ENCODE assay signal across 10 cellular contexts in the genomic region with DNA sequence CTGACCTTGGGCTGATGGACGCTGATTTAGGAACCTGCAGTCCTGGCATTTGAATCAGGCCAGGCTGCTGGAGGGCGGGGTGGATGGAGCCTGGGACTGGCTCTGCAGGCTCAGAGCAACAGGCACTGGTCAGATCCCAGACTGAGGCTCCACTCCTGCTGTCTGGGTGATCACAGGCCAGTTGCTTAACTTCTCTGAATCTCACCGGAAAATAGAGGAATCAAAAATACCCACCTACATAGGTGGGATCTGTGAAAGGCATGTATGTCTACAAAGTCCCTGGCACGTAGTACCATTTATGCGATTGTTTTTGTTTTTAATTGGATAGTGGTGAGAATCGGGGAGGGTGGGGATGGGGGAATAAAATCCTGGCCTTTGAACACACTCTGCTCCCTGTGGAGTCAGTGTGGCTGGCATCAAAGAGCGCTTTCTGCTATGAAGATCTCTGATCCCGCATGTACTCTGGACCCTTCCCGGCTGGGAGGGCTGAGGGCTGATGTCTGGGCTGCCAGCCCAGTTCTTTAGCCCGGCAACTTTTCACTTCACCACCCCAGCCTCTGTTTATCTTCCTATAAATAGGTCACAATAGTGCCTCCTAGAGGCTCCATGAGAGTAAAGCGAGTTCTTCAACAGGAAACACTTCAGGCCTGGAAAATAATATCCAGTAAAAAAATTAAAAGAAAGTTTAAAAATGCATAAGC.
A peak's percentile ranks its signal among the peaks of the same experiment; 100 is the strongest.
DNase-seq lines count a peak whose midpoint lies in the region; ATAC-seq and TF ChIP-seq lines count a peak whose summit lies in the region.
"Had no signal": no experiment of that assay in that cellular context is flagged by ENCODE, and none has a peak within 500 bp of the region (broad histone marks: within the 10 kb centered on the region; RNA-seq: fewer than 3 reads in every experiment).

No MANE protein-coding gene starts in this region.

- peak overlapping the region; percentile 18 for H4K91ac ChIP-seq in mesenchymal stem cell (ENCODE audit: low read length)

- no peak for ATAC-seq in GM19395 (IDR thresholded peaks at IDR 0.05; ENCODE audit: unreplicated experiment)

- no peak overlapping the region for H2BK5ac ChIP-seq in mesenchymal stem cell (ENCODE audit: low read depth, low read length, poor library complexity, severe bottlenecking)

- H4K8ac ChIP-seq in mesenchymal stem cell (ENCODE audit: low read length), result no peak overlapping the region

- H3K9ac ChIP-seq in mesenchymal stem cell (ENCODE audit: low read length), result no peak overlapping the region

- DNase-seq in AG20443 (ENCODE audit: low spot score) (peak; percentile 51), NB4 (ENCODE audit: low read depth) (peak; percentile 3), choroid plexus epithelial cell (ENCODE audit: low read depth) (peak; percentile 43), mesenchymal stem cell (no peak), HuH-7.5 (ENCODE audit: low spot score) (no peak), A172 (ENCODE audit: low spot score) (no peak)
- no peak for DNase-seq in stimulated activated CD4-positive, alpha-beta T cell treated with anti-CD3 and anti-CD28 coated beads, Interleukin-4, amount 100 ng/mL, for 1 hour
- DNase-seq: GDM1; stimulated activated CD8-positive, alpha-beta memory T cell treated with anti-CD3 and anti-CD28 coated beads, Interleukin-4, amount 100 ng/mL, for 48 hours had no signal

- no peak overlapping the region for H3K18ac ChIP-seq in mesenchymal stem cell (ENCODE audit: low read depth in 1 of 2, low read length in 2 of 2)

- H3K9me3 ChIP-seq in mesenchymal stem cell (ENCODE audit: control insufficient read depth, low read length), result no peaks in the 10 kb centered on the region

- WGBS in mesenchymal stem cell, result 66% methylated on average over 9 of the region's 11 CpGs

- H3K4ac ChIP-seq in mesenchymal stem cell (ENCODE audit: low read depth in 1 of 2, low read length in 2 of 2), result no peak overlapping the region

- H3K27me3 ChIP-seq in mesenchymal stem cell (ENCODE audit: control insufficient read depth in 1 of 2, insufficient read depth in 1 of 2, low read length in 2 of 2), result peaks cover 5 to 27% of the 10 kb centered on the region in 2 experiments

- no peak overlapping the region for H2AFZ ChIP-seq in mesenchymal stem cell (ENCODE audit: low read depth, low read length)

- H3K79me1 ChIP-seq in mesenchymal stem cell (replicated peaks; ENCODE audit: low read length, poor library complexity, severe bottlenecking), result no peaks in the 10 kb centered on the region

- no peaks in the 10 kb centered on the region for H3K4me1 ChIP-seq in mesenchymal stem cell (ENCODE audit: control insufficient read depth, insufficient read depth, low read depth, low read length)

- TF ChIP-seq POLR2A in NB4 (IDR thresholded peaks at IDR 0.05; ENCODE audit: extremely low read depth, insufficient read length), result no peak

- TF ChIP-seq CTCF in NB4 (IDR thresholded peaks at IDR 0.05; ENCODE audit: low read depth, low read length), result peak; percentile 2
- peak; percentile 38 for TF ChIP-seq CTCF in choroid plexus epithelial cell (conservative IDR thresholded peaks at IDR 0.05; ENCODE audit: low read depth, low read length)

- H3K36me3 ChIP-seq in mesenchymal stem cell (ENCODE audit: control insufficient read depth in 1 of 2, insufficient read depth in 2 of 2, low read depth in 1 of 2, low read length in 2 of 2), result no peaks in the 10 kb centered on the region

- no peak overlapping the region for H2AK5ac ChIP-seq in mesenchymal stem cell (ENCODE audit: low read length, severe bottlenecking)

- no peak overlapping the region for H2BK120ac ChIP-seq in mesenchymal stem cell (ENCODE audit: low read depth, low read length)

- no peak overlapping the region for H2BK12ac ChIP-seq in mesenchymal stem cell (ENCODE audit: low read length in 2 of 2)

- H3K4me3 ChIP-seq in NB4 (ENCODE audit: low read depth, low read length) (no peak overlapping the region), choroid plexus epithelial cell (ENCODE audit: low read depth, low read length) (no peak overlapping the region), mesenchymal stem cell (ENCODE audit: insufficient read depth in 1 of 2, low read depth in 1 of 2, low read length in 2 of 2) (no peak overlapping the region)

- no peak overlapping the region for H2BK15ac ChIP-seq in mesenchymal stem cell (ENCODE audit: low read depth, poor library complexity, severe bottlenecking)

- H3K14ac ChIP-seq in mesenchymal stem cell (ENCODE audit: low read length in 2 of 2), result no peak overlapping the region

- no peak overlapping the region for H3K4me2 ChIP-seq in mesenchymal stem cell (ENCODE audit: low read length, poor library complexity, severe bottlenecking)

- H3K23ac ChIP-seq in mesenchymal stem cell (ENCODE audit: low read length in 2 of 2), result no peak overlapping the region

- H3K27ac ChIP-seq in mesenchymal stem cell (ENCODE audit: low read length, poor library complexity, severe bottlenecking), result no peak overlapping the region

Comparison
In these comparisons a context has a peak if more than half of its experiments do, and no peak if none do; other contexts are left out.
1. DNase-seq: peak in AG20443 (single experiment), NB4 (single experiment) and choroid plexus epithelial cell (single experiment); none in mesenchymal stem cell (single experiment), HuH-7.5 (single experiment), stimulated activated CD4-positive, alpha-beta T cell treated with anti-CD3 and anti-CD28 coated beads, Interleukin-4, amount 100 ng/mL, for 1 hour (single experiment) and A172 (single experiment).